ENCODE assay signal across 18 cellular contexts in the genomic region with DNA sequence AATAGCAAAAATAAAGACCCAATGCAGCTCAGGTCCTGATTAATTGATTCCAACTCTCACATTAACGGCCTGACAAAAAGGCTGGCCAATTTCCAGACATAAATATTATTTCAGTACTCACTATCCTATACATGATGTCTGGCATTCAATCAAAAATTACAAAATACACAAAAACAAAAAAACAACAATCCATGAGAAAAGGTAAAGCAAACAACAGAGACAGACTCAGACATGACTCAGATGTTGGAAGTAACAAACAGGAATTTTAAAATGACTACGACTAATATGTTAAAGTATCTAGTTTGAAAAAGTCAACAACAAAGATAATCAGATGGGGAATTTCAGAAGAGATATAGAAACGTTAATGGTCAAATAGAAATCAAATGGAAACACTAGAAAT.
"Had no signal": no experiment of that assay in that cellular context is flagged by ENCODE, and none has a peak within 500 bp of the region (broad histone marks: within the 10 kb centered on the region; RNA-seq: fewer than 3 reads in every experiment).

No MANE protein-coding gene starts in this region.

- H3K9me3 ChIP-seq: upper lobe of right lung had no signal

- H3K27ac ChIP-seq: left lung, sigmoid colon, upper lobe of right lung had no signal

- H3K36me3 ChIP-seq: left lung, sigmoid colon, upper lobe of right lung had no signal

- H3K4me1 ChIP-seq: left lung, upper lobe of right lung had no signal

- H3K4me3 ChIP-seq: left lung, sigmoid colon, upper lobe of right lung had no signal

- ATAC-seq: activated CD4-positive, alpha-beta T cell treated with anti-CD3 and anti-CD28 coated beads for 36 hours; left lung; upper lobe of right lung; WTC11 had no signal

- DNase-seq: activated CD4-positive, alpha-beta T cell treated with anti-CD3 and anti-CD28 coated beads for 36 hours; activated CD4-positive, alpha-beta T cell treated with anti-CD3 and anti-CD28 coated beads, Interleukin-2, amount 50 U/mL, for 48 hours; activated naive CD4-positive, alpha-beta T cell treated with anti-CD3 and anti-CD28 coated beads for 36 hours; anterior cingulate cortex; effector CD8-positive, alpha-beta T cell; foreskin melanocyte; glutamatergic neuron; hypothalamus; left lung; midbrain; nucleus accumbens; sigmoid colon; stimulated activated CD4-positive, alpha-beta T cell treated with anti-CD3 and anti-CD28 coated beads, Interleukin-12 subunit alpha, Interleukin-12 subunit beta, amount 100 ng/mL, for 4 hours; stimulated activated CD4-positive, alpha-beta T cell treated with anti-CD3 and anti-CD28 coated beads, Interleukin-1b, Interleukin-23, amount 100 ng/mL, for 48 hours; stimulated activated CD8-positive, alpha-beta memory T cell treated with anti-CD3 and anti-CD28 coated beads, Interleukin-4, amount 100 ng/mL, for 48 hours; stimulated activated naive CD4-positive, alpha-beta T cell; upper lobe of right lung had no signal

- H3K27me3 ChIP-seq: left lung, sigmoid colon, upper lobe of right lung had no signal
